Comparison of ENCODE assay signal across 1 cellular context in genomic region chr5:112976432-112977309, GRCh38.
TF ChIP-seq lines count a peak whose summit lies in the region.

Gene DCP2 (plus strand): TSS chr5:112976798. CDS start chr5:112976934, 136 bp downstream.

TF ChIP-seq in K562, 482 proteins besides CTCF, POLR2A, EP300 and RAD21 (continued from another document and continues in another):
- TF ChIP-seq ZBTB12 (CRISPR knock-in tag; IDR thresholded peaks at IDR 0.05) (no peak), SLC30A9 (CRISPR knock-in tag; IDR thresholded peaks at IDR 0.05) (no peak), POLR2H (tag; IDR thresholded peaks at IDR 0.05; ENCODE audit: low read depth) (peak; percentile 77; the same call in 1 of the 2 replicates), ZFX (CRISPR knock-in tag; IDR thresholded peaks at IDR 0.05) (peak; percentile 82), RUNX1 (IDR thresholded peaks at IDR 0.05; ENCODE audit: low read depth) (no peak), USF1 (CRISPR knock-in tag; IDR thresholded peaks at IDR 0.05) (no peak), SP1 (CRISPR knock-in tag; IDR thresholded peaks at IDR 0.05) (peak; percentile 91), ZKSCAN3 (CRISPR knock-in tag; IDR thresholded peaks at IDR 0.05) (no peak), MAX (CRISPR knock-in tag; IDR thresholded peaks at IDR 0.05) (peak; percentile 59), FOS (IDR thresholded peaks at IDR 0.05; ENCODE audit: extremely low read depth, insufficient read length) (peak; percentile 94), HNRNPH1 (optimal IDR thresholded peaks at IDR 0.05; ENCODE audit: low read depth, low read length) (no peak), ZNF655 (CRISPR knock-in tag; IDR thresholded peaks at IDR 0.05) (no peak), ETS1 (conservative IDR thresholded peaks at IDR 0.05; ENCODE audit: control insufficient read depth, low read depth, low read length) (peak; percentile 73), E2F3 (CRISPR knock-in tag; IDR thresholded peaks at IDR 0.05) (peak; percentile 54; the same call in 1 of the 2 replicates), NR2C2 (CRISPR knock-in tag; IDR thresholded peaks at IDR 0.05) (no peak), NR2C2 (tag; IDR thresholded peaks at IDR 0.05) (peak; percentile 65), RBM39 (optimal IDR thresholded peaks at IDR 0.05; ENCODE audit: low read depth, low read length) (no peak), HMGN3 (IDR thresholded peaks at IDR 0.05; ENCODE audit: borderline replicate concordance, extremely low read depth, insufficient read length, low read depth, low read length) (peak; percentile 74), EP400 (IDR thresholded peaks at IDR 0.05) (peak; percentile 88), NFIX (CRISPR knock-in tag; IDR thresholded peaks at IDR 0.05; ENCODE audit: low read depth) (no peak), NEUROD1 (IDR thresholded peaks at IDR 0.05; ENCODE audit: borderline replicate concordance, low read depth, low read length, partially characterized antibody) (peak; percentile 51), ZFP30 (CRISPR knock-in tag; IDR thresholded peaks at IDR 0.05; ENCODE audit: borderline replicate concordance) (no peak), PHF20 (IDR thresholded peaks at IDR 0.05; ENCODE audit: partially characterized antibody) (peak; percentile 17), HDGF (IDR thresholded peaks at IDR 0.05) (no peak), CUX1 (CRISPR knock-in tag; IDR thresholded peaks at IDR 0.05) (no peak), ZEB2 (IDR thresholded peaks at IDR 0.05) (no peak), HNRNPLL (IDR thresholded peaks at IDR 0.05; ENCODE audit: low read depth, low read length, poor library complexity, severe bottlenecking) (peak; percentile 76), ZNF174 (CRISPR knock-in tag; IDR thresholded peaks at IDR 0.05) (no peak), ATF1 (CRISPR knock-in tag; IDR thresholded peaks at IDR 0.05) (no peak), ATF1 (tag; IDR thresholded peaks at IDR 0.05) (peak; percentile 62), NCOA4 (IDR thresholded peaks at IDR 0.05; ENCODE audit: partially characterized antibody) (no peak), E2F4 (CRISPR knock-in tag; IDR thresholded peaks at IDR 0.05; ENCODE audit: low read depth) (peak; percentile 95), CGGBP1 (CRISPR knock-in tag; IDR thresholded peaks at IDR 0.05) (0 out of 2 replicates have a peak, but pooled peaks have one; percentile 36), ZNF589 (CRISPR knock-in tag; IDR thresholded peaks at IDR 0.05; ENCODE audit: low read depth) (0 out of 2 replicates have a peak, but pooled peaks have one; percentile 15), PREB (CRISPR knock-in tag; IDR thresholded peaks at IDR 0.05) (no peak; the same call in 1 of the 2 replicates), ARID1B (IDR thresholded peaks at IDR 0.05) (peak; percentile 40; the same call in 1 of the 2 replicates), TAF9B (IDR thresholded peaks at IDR 0.05; ENCODE audit: partially characterized antibody) (peak; percentile 87), HEY1 (CRISPR knock-in tag; IDR thresholded peaks at IDR 0.05; ENCODE audit: borderline replicate concordance) (no peak), NFE2 (IDR thresholded peaks at IDR 0.05; ENCODE audit: low read depth) (0 out of 2 replicates have a peak, but pooled peaks have one; percentile 7), SIN3A (IDR thresholded peaks at IDR 0.05; ENCODE audit: borderline replicate concordance in 2 of 2, control insufficient read depth in 1 of 2, low read depth in 2 of 2, low read length in 2 of 2) (peak; percentile 43 to 75; a peak in 1 of 4 replicates), KLF16 (IDR thresholded peaks at IDR 0.05) (no peak), CTBP1 (IDR thresholded peaks at IDR 0.05; ENCODE audit: borderline replicate concordance) (peak; percentile 46; the same call in 1 of the 2 replicates), TSC22D4 (tag; IDR thresholded peaks at IDR 0.05) (no peak)
- TF ChIP-seq, protein P1, sequence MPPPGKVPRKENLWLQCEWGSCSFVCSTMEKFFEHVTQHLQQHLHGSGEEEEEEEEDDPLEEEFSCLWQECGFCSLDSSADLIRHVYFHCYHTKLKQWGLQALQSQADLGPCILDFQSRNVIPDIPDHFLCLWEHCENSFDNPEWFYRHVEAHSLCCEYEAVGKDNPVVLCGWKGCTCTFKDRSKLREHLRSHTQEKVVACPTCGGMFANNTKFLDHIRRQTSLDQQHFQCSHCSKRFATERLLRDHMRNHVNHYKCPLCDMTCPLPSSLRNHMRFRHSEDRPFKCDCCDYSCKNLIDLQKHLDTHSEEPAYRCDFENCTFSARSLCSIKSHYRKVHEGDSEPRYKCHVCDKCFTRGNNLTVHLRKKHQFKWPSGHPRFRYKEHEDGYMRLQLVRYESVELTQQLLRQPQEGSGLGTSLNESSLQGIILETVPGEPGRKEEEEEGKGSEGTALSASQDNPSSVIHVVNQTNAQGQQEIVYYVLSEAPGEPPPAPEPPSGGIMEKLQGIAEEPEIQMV (tag; conservative IDR thresholded peaks at IDR 0.05; ENCODE audit: low read depth) = no peak
- TF ChIP-seq, protein P2, sequence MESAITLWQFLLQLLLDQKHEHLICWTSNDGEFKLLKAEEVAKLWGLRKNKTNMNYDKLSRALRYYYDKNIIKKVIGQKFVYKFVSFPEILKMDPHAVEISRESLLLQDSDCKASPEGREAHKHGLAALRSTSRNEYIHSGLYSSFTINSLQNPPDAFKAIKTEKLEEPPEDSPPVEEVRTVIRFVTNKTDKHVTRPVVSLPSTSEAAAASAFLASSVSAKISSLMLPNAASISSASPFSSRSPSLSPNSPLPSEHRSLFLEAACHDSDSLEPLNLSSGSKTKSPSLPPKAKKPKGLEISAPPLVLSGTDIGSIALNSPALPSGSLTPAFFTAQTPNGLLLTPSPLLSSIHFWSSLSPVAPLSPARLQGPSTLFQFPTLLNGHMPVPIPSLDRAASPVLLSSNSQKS (CRISPR knock-in tag; IDR thresholded peaks at IDR 0.05) = no peak
- TF ChIP-seq, protein P3, sequence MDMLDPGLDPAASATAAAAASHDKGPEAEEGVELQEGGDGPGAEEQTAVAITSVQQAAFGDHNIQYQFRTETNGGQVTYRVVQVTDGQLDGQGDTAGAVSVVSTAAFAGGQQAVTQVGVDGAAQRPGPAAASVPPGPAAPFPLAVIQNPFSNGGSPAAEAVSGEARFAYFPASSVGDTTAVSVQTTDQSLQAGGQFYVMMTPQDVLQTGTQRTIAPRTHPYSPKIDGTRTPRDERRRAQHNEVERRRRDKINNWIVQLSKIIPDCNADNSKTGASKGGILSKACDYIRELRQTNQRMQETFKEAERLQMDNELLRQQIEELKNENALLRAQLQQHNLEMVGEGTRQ (CRISPR knock-in tag; IDR thresholded peaks at IDR 0.05) = no peak
- TF ChIP-seq, protein P4, sequence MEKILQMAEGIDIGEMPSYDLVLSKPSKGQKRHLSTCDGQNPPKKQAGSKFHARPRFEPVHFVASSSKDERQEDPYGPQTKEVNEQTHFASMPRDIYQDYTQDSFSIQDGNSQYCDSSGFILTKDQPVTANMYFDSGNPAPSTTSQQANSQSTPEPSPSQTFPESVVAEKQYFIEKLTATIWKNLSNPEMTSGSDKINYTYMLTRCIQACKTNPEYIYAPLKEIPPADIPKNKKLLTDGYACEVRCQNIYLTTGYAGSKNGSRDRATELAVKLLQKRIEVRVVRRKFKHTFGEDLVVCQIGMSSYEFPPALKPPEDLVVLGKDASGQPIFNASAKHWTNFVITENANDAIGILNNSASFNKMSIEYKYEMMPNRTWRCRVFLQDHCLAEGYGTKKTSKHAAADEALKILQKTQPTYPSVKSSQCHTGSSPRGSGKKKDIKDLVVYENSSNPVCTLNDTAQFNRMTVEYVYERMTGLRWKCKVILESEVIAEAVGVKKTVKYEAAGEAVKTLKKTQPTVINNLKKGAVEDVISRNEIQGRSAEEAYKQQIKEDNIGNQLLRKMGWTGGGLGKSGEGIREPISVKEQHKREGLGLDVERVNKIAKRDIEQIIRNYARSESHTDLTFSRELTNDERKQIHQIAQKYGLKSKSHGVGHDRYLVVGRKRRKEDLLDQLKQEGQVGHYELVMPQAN (IDR thresholded peaks at IDR 0.05; ENCODE audit: borderline replicate concordance) = peak; percentile 67; the same call in 1 of the 2 replicates
